In genomic region chr2:2057125-2057721, GRCh38 we compare ENCODE assay signal across 8 cellular contexts.
DNase-seq lines count a peak whose midpoint lies in the region; ATAC-seq and TF ChIP-seq lines count a peak whose summit lies in the region.

No MANE protein-coding gene starts in this region.

- no peaks in the 10 kb centered on the region for H3K79me2 ChIP-seq in DND-41 (ENCODE audit: insufficient read depth, low read length)

- no peaks in the 10 kb centered on the region for H4K20me1 ChIP-seq in DND-41 (ENCODE audit: insufficient read depth, low read length)

- H3K9me3 ChIP-seq in DND-41 (ENCODE audit: insufficient read depth, low read length, severe bottlenecking): no peaks in the 10 kb centered on the region

- TF ChIP-seq CTCF in DND-41 (IDR thresholded peaks at IDR 0.05; ENCODE audit: borderline replicate concordance, extremely low read depth, low read length, poor library complexity, severe bottlenecking) (no peak), HL-60 (IDR thresholded peaks at IDR 0.05; ENCODE audit: insufficient read depth, low read length) (no peak)

- no peak overlapping the region for H3K4me2 ChIP-seq in DND-41 (ENCODE audit: insufficient read depth, low read length)

- H3K27me3 ChIP-seq in DND-41 (ENCODE audit: insufficient read depth, low read length, poor library complexity) (no peaks in the 10 kb centered on the region), HL-60 (ENCODE audit: insufficient read depth, poor library complexity, severe bottlenecking) (no peaks in the 10 kb centered on the region)

- peak; percentile 94 for ATAC-seq in DND-41 (ENCODE audit: insufficient read depth, low read depth)
- peak; percentile 77 for ATAC-seq in sciatic nerve
- ATAC-seq in GM19328 (IDR thresholded peaks at IDR 0.05; ENCODE audit: unreplicated experiment): no peak
- no peak for ATAC-seq in GM21360 (IDR thresholded peaks at IDR 0.05; ENCODE audit: unreplicated experiment)

- H3K4me3 ChIP-seq in DND-41 (ENCODE audit: low read depth in 1 of 2, low read length in 2 of 2) (no peak overlapping the region), HL-60 (replicated peaks; ENCODE audit: insufficient read depth, low read length) (no peak overlapping the region)

- peak; percentile 79 for DNase-seq in DND-41
- DNase-seq in HL-60 (ENCODE audit: low read depth in 1 of 2, low spot score in 1 of 2): peak; percentile 8 to 13
- DNase-seq in activated CD4-positive, CD25-positive, alpha-beta regulatory T cell treated with anti-CD3 and anti-CD28 coated beads, Interleukin-2, amount 50 U/mL, for 72 hours: peak; percentile 45
- peak; percentile 74 for DNase-seq in sciatic nerve (ENCODE audit: low spot score)
- no peak for DNase-seq in NCI-H1694 treated with DMSO at 0.1 percent for 48 hours (lab: John Stamatoyannopoulos, UW)

- intact Hi-C loops in sciatic nerve (cut with DNase I): no loop called here

- H2AFZ ChIP-seq in DND-41 (ENCODE audit: low read depth, low read length): no peak overlapping the region

- no peaks in the 10 kb centered on the region for H3K36me3 ChIP-seq in DND-41 (ENCODE audit: insufficient read depth, low read length)

- no peak overlapping the region for H3K27ac ChIP-seq in DND-41 (ENCODE audit: low read length)
- H3K27ac ChIP-seq in HL-60 (replicated peaks): no peak overlapping the region
- peak overlapping the region; percentile 43 for H3K27ac ChIP-seq in cingulate gyrus (ENCODE audit: low read depth, low read length)

- no peak overlapping the region for H3K9ac ChIP-seq in DND-41 (ENCODE audit: low read depth, low read length)

- H3K4me1 ChIP-seq in DND-41 (ENCODE audit: insufficient read depth, low read length): no peaks in the 10 kb centered on the region

Comparison
In these comparisons a context has a peak if more than half of its experiments do, and no peak if none do; other contexts are left out.
1. ATAC-seq: peak in DND-41 (single experiment) and sciatic nerve (single experiment); none in GM19328 (single experiment) and GM21360 (single experiment).